Comparison of ENCODE assay signal across 1 cellular context in genomic region chr19:51224898-51225377, GRCh38.
A peak's percentile ranks its signal among the peaks of the same experiment; 100 is the strongest.
TF ChIP-seq lines count a peak whose summit lies in the region.
"Not testable (repeated sequence)": the region's sequence is repeated elsewhere in the genome, so short reads cannot be mapped to it uniquely, and the experiment has no call there.

Gene CD33, plus strand, starts transcription at chr19:51225080. Its CDS starts 39 bp downstream, at chr19:51225119.

TF ChIP-seq in K562, 482 proteins besides CTCF, POLR2A, EP300 and RAD21 (continued from another document and continues in another):
- TF ChIP-seq ZBTB40 (IDR thresholded peaks at IDR 0.05) (peak; percentile 97), POLR2B (IDR thresholded peaks at IDR 0.05; ENCODE audit: low read depth, partially characterized antibody) (peak; percentile 49), ZBTB11 (CRISPR knock-in tag; IDR thresholded peaks at IDR 0.05) (peak in 2 of 3 experiments; percentile 89 to 98; a peak in 4 of 6 replicates), SUPT5H (IDR thresholded peaks at IDR 0.05) (peak; percentile 51; the same call in 1 of the 2 replicates), NR2C2 (CRISPR knock-in tag; IDR thresholded peaks at IDR 0.05) (0 out of 2 replicates have a peak, but pooled peaks have one; percentile 30), GABPA (tag; conservative IDR thresholded peaks at IDR 0.05; ENCODE audit: low read depth) (peak; percentile 95), YY1 (IDR thresholded peaks at IDR 0.05; ENCODE audit: borderline replicate concordance in 1 of 3, control insufficient read depth in 1 of 3, extremely low read depth in 1 of 3, insufficient read depth in 3 of 3, insufficient read length in 1 of 3, insufficient replicate concordance in 2 of 3, low read depth in 1 of 3, low read length in 2 of 3) (peak in 1 of 3 experiments; percentile 59), RNF2 (IDR thresholded peaks at IDR 0.05) (peak; percentile 21; the same call in 1 of the 2 replicates), CBX1 (IDR thresholded peaks at IDR 0.05; ENCODE audit: low read depth) (0 out of 2 replicates have a peak, but pooled peaks have one; percentile 41), TFAP4 (CRISPR knock-in tag; IDR thresholded peaks at IDR 0.05; ENCODE audit: borderline replicate concordance) (peak; percentile 14; the same call in 1 of the 2 replicates), POLR2G (IDR thresholded peaks at IDR 0.05; ENCODE audit: low read depth, low read length) (peak; percentile 69), MAZ (CRISPR knock-in tag; conservative IDR thresholded peaks at IDR 0.05 in 1 of 2, IDR thresholded peaks at IDR 0.05 in 1 of 2) (peak; percentile 34 to 81; a peak in 3 of 4 replicates), PHF8 (IDR thresholded peaks at IDR 0.05; ENCODE audit: borderline replicate concordance, low read length) (peak; percentile 55; the same call in 1 of the 2 replicates), KDM4B (IDR thresholded peaks at IDR 0.05; ENCODE audit: borderline replicate concordance in 2 of 2, low read depth in 1 of 2) (peak in 1 of 2 experiments; percentile 73; a peak in 1 of 4 replicates), TAF1 (IDR thresholded peaks at IDR 0.05; ENCODE audit: control insufficient read depth, extremely low read depth, insufficient read depth, low read length, severe bottlenecking) (peak; percentile 35), NFRKB (IDR thresholded peaks at IDR 0.05; ENCODE audit: low read depth) (0 out of 2 replicates have a peak, but pooled peaks have one; percentile 40), RCOR1 (IDR thresholded peaks at IDR 0.05; ENCODE audit: borderline replicate concordance in 1 of 2, low read depth in 2 of 2, low read length in 2 of 2) (peak in 1 of 2 experiments; percentile 39; a peak in 1 of 4 replicates), ETV1 (tag; conservative IDR thresholded peaks at IDR 0.05; ENCODE audit: low read depth) (peak; percentile 85), MYC (IDR thresholded peaks at IDR 0.05; ENCODE audit: low read depth, low read length) (peak; percentile 57), ZEB2 (IDR thresholded peaks at IDR 0.05) (peak; percentile 59; the same call in 1 of the 2 replicates), SIN3B (IDR thresholded peaks at IDR 0.05; ENCODE audit: low read depth) (0 out of 2 replicates have a peak, but pooled peaks have one; percentile 25), E2F8 (IDR thresholded peaks at IDR 0.05; ENCODE audit: low read depth, partially characterized antibody) (peak; percentile 54), PML (IDR thresholded peaks at IDR 0.05; ENCODE audit: low read length) (0 out of 2 replicates have a peak, but pooled peaks have one; percentile 28), GABPB1 (CRISPR knock-in tag; IDR thresholded peaks at IDR 0.05) (peak; percentile 94), ELF1 (tag; IDR thresholded peaks at IDR 0.05) (peak; percentile 63), RBFOX2 (IDR thresholded peaks at IDR 0.05; ENCODE audit: low read depth, low read length) (peak; percentile 66), TRIM24 (IDR thresholded peaks at IDR 0.05) (peak in 1 of 2 experiments; percentile 73; a peak in 2 of 4 replicates), NCOA1 (IDR thresholded peaks at IDR 0.05; ENCODE audit: low read depth) (peak; percentile 86), C11orf30 (IDR thresholded peaks at IDR 0.05; ENCODE audit: low read depth) (peak; percentile 61), FOXK2 (conservative IDR thresholded peaks at IDR 0.05 in 1 of 2, IDR thresholded peaks at IDR 0.05 in 1 of 2; ENCODE audit: low read depth in 2 of 2) (0 out of 4 replicates have a peak, but pooled peaks of 1 of the 2 experiments have one; percentile 23), L3MBTL2 (IDR thresholded peaks at IDR 0.05) (peak; percentile 47; the same call in 1 of the 2 replicates), ETV6 (IDR thresholded peaks at IDR 0.05; ENCODE audit: borderline replicate concordance in 1 of 2, low read depth in 2 of 2, low read length in 1 of 2) (peak; percentile 74 to 78; a peak in 2 of 4 replicates)
- not testable (repeated sequence) for TF ChIP-seq ZBTB40 (CRISPR knock-in tag; IDR thresholded peaks at IDR 0.05); NR2C2 (tag; IDR thresholded peaks at IDR 0.05); MYC (CRISPR knock-in tag; IDR thresholded peaks at IDR 0.05; ENCODE audit: borderline replicate concordance, low read depth); ETV6 (CRISPR knock-in tag; IDR thresholded peaks at IDR 0.05; ENCODE audit: borderline replicate concordance)
- TF ChIP-seq, protein P1, sequence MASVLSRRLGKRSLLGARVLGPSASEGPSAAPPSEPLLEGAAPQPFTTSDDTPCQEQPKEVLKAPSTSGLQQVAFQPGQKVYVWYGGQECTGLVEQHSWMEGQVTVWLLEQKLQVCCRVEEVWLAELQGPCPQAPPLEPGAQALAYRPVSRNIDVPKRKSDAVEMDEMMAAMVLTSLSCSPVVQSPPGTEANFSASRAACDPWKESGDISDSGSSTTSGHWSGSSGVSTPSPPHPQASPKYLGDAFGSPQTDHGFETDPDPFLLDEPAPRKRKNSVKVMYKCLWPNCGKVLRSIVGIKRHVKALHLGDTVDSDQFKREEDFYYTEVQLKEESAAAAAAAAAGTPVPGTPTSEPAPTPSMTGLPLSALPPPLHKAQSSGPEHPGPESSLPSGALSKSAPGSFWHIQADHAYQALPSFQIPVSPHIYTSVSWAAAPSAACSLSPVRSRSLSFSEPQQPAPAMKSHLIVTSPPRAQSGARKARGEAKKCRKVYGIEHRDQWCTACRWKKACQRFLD (CRISPR knock-in tag; IDR thresholded peaks at IDR 0.05): peak; percentile 62; the same call in 1 of the 2 replicates
- TF ChIP-seq, protein P2, sequence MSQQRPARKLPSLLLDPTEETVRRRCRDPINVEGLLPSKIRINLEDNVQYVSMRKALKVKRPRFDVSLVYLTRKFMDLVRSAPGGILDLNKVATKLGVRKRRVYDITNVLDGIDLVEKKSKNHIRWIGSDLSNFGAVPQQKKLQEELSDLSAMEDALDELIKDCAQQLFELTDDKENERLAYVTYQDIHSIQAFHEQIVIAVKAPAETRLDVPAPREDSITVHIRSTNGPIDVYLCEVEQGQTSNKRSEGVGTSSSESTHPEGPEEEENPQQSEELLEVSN (IDR thresholded peaks at IDR 0.05; ENCODE audit: borderline replicate concordance in 1 of 2, extremely low read depth in 1 of 2, insufficient read depth in 1 of 2, insufficient read length in 1 of 2, low read depth in 1 of 2, low read length in 1 of 2, poor library complexity in 1 of 2, severe bottlenecking in 1 of 2): peak in 1 of 2 experiments; percentile 46
